8 cellular contexts compared by ENCODE assay signal in genomic region chr13:79423801-79424642, GRCh38. TPM values are rescaled to one million over a fixed set of nuclear protein-coding genes. Genes with fewer than 3 reads are reported as not detected.
A peak's percentile ranks its signal among the peaks of the same experiment; 100 is the strongest.
DNase-seq lines count a peak whose midpoint lies in the region; ATAC-seq and TF ChIP-seq lines count a peak whose summit lies in the region.

No MANE protein-coding gene starts in this region.

- H4K5ac ChIP-seq in H9 (ENCODE audit: insufficient read length, low read depth, low read length), result no peak overlapping the region

- no peak overlapping the region for H3K56ac ChIP-seq in H9 (ENCODE audit: insufficient read length, low read depth, low read length)

- H2BK15ac ChIP-seq in H9 (ENCODE audit: low read depth, low read length), result no peak overlapping the region

- WGBS in H9 (ENCODE audit: extremely low coverage, insufficient read length, low lambda C conversion rate), result no CpG with 5 or more reads among the region's 2 CpGs
- 24 to 39% methylated on average over 2 of the region's 2 CpGs for WGBS in thyroid gland, 2 donors

- H3K14ac ChIP-seq in H9 (ENCODE audit: insufficient read depth, low read length), result no peak overlapping the region

- no peak overlapping the region for H3K27ac Mint-ChIP-seq in stimulated activated naive CD8-positive, alpha-beta T cell treated with anti-CD3 and anti-CD28 coated beads, Interleukin-15, amount 100 ng/mL, for 72 hours
- no peak overlapping the region for H3K27ac Mint-ChIP-seq in H9
- H3K27ac Mint-ChIP-seq in activated T-helper 17 cell treated with anti-CD3 and anti-CD28 coated beads, Interleukin-2, amount 50 U/mL, for 72 hours, result no peak overlapping the region

- H3K9me3 Mint-ChIP-seq in stimulated activated naive CD8-positive, alpha-beta T cell treated with anti-CD3 and anti-CD28 coated beads, Interleukin-15, amount 100 ng/mL, for 72 hours, result no peaks in the 10 kb centered on the region
- H3K9me3 Mint-ChIP-seq in H9, result no peaks in the 10 kb centered on the region
- no peaks in the 10 kb centered on the region for H3K9me3 Mint-ChIP-seq in activated T-helper 17 cell treated with anti-CD3 and anti-CD28 coated beads, Interleukin-2, amount 50 U/mL, for 72 hours

- no peaks in the 10 kb centered on the region for H3K36me3 ChIP-seq in thyroid gland

- H3T11ph ChIP-seq in H9 (ENCODE audit: low read length), result no peak overlapping the region

- TF ChIP-seq POLR2A in thyroid gland (IDR thresholded peaks at IDR 0.05), result no peak

- H2AK5ac ChIP-seq in H9 (ENCODE audit: insufficient read length, low read length), result no peak overlapping the region

- H3K27me3 ChIP-seq in H9 (ENCODE audit: insufficient read depth, low read length) (no peaks in the 10 kb centered on the region), thyroid gland (no peaks in the 10 kb centered on the region)

- no peaks in the 10 kb centered on the region for H3K23me2 ChIP-seq in H9 (ENCODE audit: insufficient read length, low read depth, low read length, poor library complexity, severe bottlenecking)

- H3K9me3 ChIP-seq in H9 (ENCODE audit: control insufficient read depth, low read depth, low read length) (no peaks in the 10 kb centered on the region), thyroid gland (no peaks in the 10 kb centered on the region)

- H3K18ac ChIP-seq in H9 (ENCODE audit: insufficient read length, low read depth, low read length), result no peak overlapping the region

- no peaks in the 10 kb centered on the region for H3K27me3 Mint-ChIP-seq in stimulated activated naive CD8-positive, alpha-beta T cell treated with anti-CD3 and anti-CD28 coated beads, Interleukin-15, amount 100 ng/mL, for 72 hours
- H3K27me3 Mint-ChIP-seq in H9 (ENCODE audit: low read depth), result peaks cover 2% of the 10 kb centered on the region; the same call in 1 of the 2 replicates
- H3K27me3 Mint-ChIP-seq in activated T-helper 17 cell treated with anti-CD3 and anti-CD28 coated beads, Interleukin-2, amount 50 U/mL, for 72 hours, result no peaks in the 10 kb centered on the region

- no peaks in the 10 kb centered on the region for H4K20me1 ChIP-seq in H9 (ENCODE audit: control insufficient read depth, insufficient read depth, insufficient read length)

- peak; percentile 80 for TF ChIP-seq CTCF in H9 (conservative IDR thresholded peaks at IDR 0.05)
- TF ChIP-seq CTCF in thyroid gland (IDR thresholded peaks at IDR 0.05), result peak; percentile 37 to 74 (median 58)

- H2BK20ac ChIP-seq in H9 (ENCODE audit: low read depth, low read length, poor library complexity, severe bottlenecking), result no peak overlapping the region

- H3K4me1 ChIP-seq in H9 (ENCODE audit: insufficient read depth, low read length), result no peaks in the 10 kb centered on the region
- no peaks in the 10 kb centered on the region for H3K4me1 ChIP-seq in thyroid gland

- DNase-seq in stimulated activated naive CD8-positive, alpha-beta T cell treated with anti-CD3 and anti-CD28 coated beads, Interleukin-15, amount 100 ng/mL, for 72 hours, result no peak
- DNase-seq in stimulated activated naive CD8-positive, alpha-beta T cell treated with anti-CD3 and anti-CD28 coated beads, Interleukin-15, Interleukin-2, amounts not matched to agents 100 U/mL and 50 U/mL, for 24 hours, result no peak
- DNase-seq in H9 (no peak), NAMALWA (ENCODE audit: low spot score) (peak; percentile 72), hepatic stellate cell (ENCODE audit: low spot score) (peak; percentile 19), thyroid gland (no peak), nucleus accumbens (lab: John Stamatoyannopoulos, UW) (no peak)

- no peaks in the 10 kb centered on the region for H3K4me1 Mint-ChIP-seq in stimulated activated naive CD8-positive, alpha-beta T cell treated with anti-CD3 and anti-CD28 coated beads, Interleukin-15, amount 100 ng/mL, for 72 hours
- 0 out of 4 replicates have a peak, but pooled peaks cover 0 to 2% of the 10 kb centered on the region in 2 experiments for H3K4me1 Mint-ChIP-seq in H9
- H3K4me1 Mint-ChIP-seq in activated T-helper 17 cell treated with anti-CD3 and anti-CD28 coated beads, Interleukin-2, amount 50 U/mL, for 72 hours, result no peaks in the 10 kb centered on the region

- no peak overlapping the region for H3K4me3 Mint-ChIP-seq in stimulated activated naive CD8-positive, alpha-beta T cell treated with anti-CD3 and anti-CD28 coated beads, Interleukin-15, amount 100 ng/mL, for 72 hours
- no peak overlapping the region for H3K4me3 Mint-ChIP-seq in H9
- no peak overlapping the region for H3K4me3 Mint-ChIP-seq in activated T-helper 17 cell treated with anti-CD3 and anti-CD28 coated beads, Interleukin-2, amount 50 U/mL, for 72 hours

- no peaks in the 10 kb centered on the region for H3K79me1 ChIP-seq in H9 (ENCODE audit: insufficient read depth, low read depth, low read length, poor library complexity, severe bottlenecking)

- H2BK12ac ChIP-seq in H9 (ENCODE audit: insufficient read length, low read depth, low read length), result no peak overlapping the region

- no peak overlapping the region for H3K4me2 ChIP-seq in H9 (ENCODE audit: insufficient read depth, insufficient read length, low read length)

- H4K91ac ChIP-seq in H9 (ENCODE audit: insufficient read length, low read depth, low read length), result no peak overlapping the region

- no peak overlapping the region for H3K23ac ChIP-seq in H9 (ENCODE audit: insufficient read length, low read depth, low read length)

- no peak overlapping the region for H3K4ac ChIP-seq in H9 (ENCODE audit: low read depth, low read length)

- H3K4me3 ChIP-seq in thyroid gland (replicated peaks in 1 of 3), result no peak overlapping the region

- no peak overlapping the region for H2BK5ac ChIP-seq in H9 (ENCODE audit: insufficient read length, low read length)

- H2AFZ ChIP-seq in H9 (ENCODE audit: low read length), result no peak overlapping the region

- peak; percentile 55 for ATAC-seq in stimulated activated naive CD8-positive, alpha-beta T cell treated with anti-CD3 and anti-CD28 coated beads, Interleukin-15, amount 100 ng/mL, for 72 hours
- no peak for ATAC-seq in stimulated activated naive CD8-positive, alpha-beta T cell treated with anti-CD3 and anti-CD28 coated beads, Interleukin-15, Interleukin-2, amounts not matched to agents 100 U/mL and 50 U/mL, for 24 hours
- peak; percentile 42 for ATAC-seq in activated T-helper 17 cell treated with anti-CD3 and anti-CD28 coated beads, Interleukin-2, amount 50 U/mL, for 72 hours (replicated peaks)

- H2BK120ac ChIP-seq in H9 (ENCODE audit: low read depth, low read length, poor library complexity, severe bottlenecking), result no peak overlapping the region

- no peaks in the 10 kb centered on the region for H3K36me3 Mint-ChIP-seq in H9 (ENCODE audit: insufficient read depth in 1 of 3, low read depth in 3 of 3)
- no peaks in the 10 kb centered on the region for H3K36me3 Mint-ChIP-seq in activated T-helper 17 cell treated with anti-CD3 and anti-CD28 coated beads, Interleukin-2, amount 50 U/mL, for 72 hours (ENCODE audit: low read depth)

- intact Hi-C loops in thyroid gland (cut with DNase I), result no loop called here

- H3K27ac ChIP-seq in H9 (ENCODE audit: insufficient read length, low read depth, low read length) (no peak overlapping the region), thyroid gland (no peak overlapping the region)

- H3K79me2 ChIP-seq in H9 (ENCODE audit: insufficient read depth, low read length), result no peaks in the 10 kb centered on the region

- no peak overlapping the region for H4K8ac ChIP-seq in H9 (replicated peaks; ENCODE audit: insufficient read length, low read depth, low read length)

- no peak overlapping the region for H3K9ac ChIP-seq in H9 (ENCODE audit: extremely low read depth, insufficient read length, low read length)

RNA-seq across cellular contexts. Expression of gene RBM26, which starts 18.0 kb away (rescaled TPM):
- total RNA-seq in H9 (2021) (66.8 and 70.5 TPM in 2 replicates), thyroid gland (10 to 100 TPM; 54.7 to 67.5 (median 56.8) TPM)
- 10 to 100 TPM; 56.8 to 71.8 TPM for total RNA-seq in activated T-helper 17 cell treated with anti-CD3 and anti-CD28 coated beads, Interleukin-2, amount 50 U/mL, for 72 hours

RNA-seq across cellular contexts. Expression of gene NDFIP2, which starts 56.9 kb away (rescaled TPM):
- 26.5 and 31.0 TPM in 2 replicates for total RNA-seq in H9 (2021)
- total RNA-seq in activated T-helper 17 cell treated with anti-CD3 and anti-CD28 coated beads, Interleukin-2, amount 50 U/mL, for 72 hours, result 100 to 1,000 TPM in 1 of 2 donors, 10 to 100 TPM in 1; 80.6 to 129 TPM
- total RNA-seq in thyroid gland, result 10 to 100 TPM; 19.4 to 31.3 (median 23.7) TPM

Comparison
In these comparisons a context has a peak if more than half of its experiments do, and no peak if none do; other contexts are left out.
1. DNase-seq: peak in NAMALWA (single experiment) and hepatic stellate cell (single experiment); none in stimulated activated naive CD8-positive, alpha-beta T cell treated with anti-CD3 and anti-CD28 coated beads, Interleukin-15, amount 100 ng/mL, for 72 hours (0 of 2), stimulated activated naive CD8-positive, alpha-beta T cell treated with anti-CD3 and anti-CD28 coated beads, Interleukin-15, Interleukin-2, amounts not matched to agents 100 U/mL and 50 U/mL, for 24 hours (single experiment), H9 (single experiment), thyroid gland (0 of 2) and nucleus accumbens (0 of 56).